Comparison of ENCODE assay signal across 18 cellular contexts in the genomic region with DNA sequence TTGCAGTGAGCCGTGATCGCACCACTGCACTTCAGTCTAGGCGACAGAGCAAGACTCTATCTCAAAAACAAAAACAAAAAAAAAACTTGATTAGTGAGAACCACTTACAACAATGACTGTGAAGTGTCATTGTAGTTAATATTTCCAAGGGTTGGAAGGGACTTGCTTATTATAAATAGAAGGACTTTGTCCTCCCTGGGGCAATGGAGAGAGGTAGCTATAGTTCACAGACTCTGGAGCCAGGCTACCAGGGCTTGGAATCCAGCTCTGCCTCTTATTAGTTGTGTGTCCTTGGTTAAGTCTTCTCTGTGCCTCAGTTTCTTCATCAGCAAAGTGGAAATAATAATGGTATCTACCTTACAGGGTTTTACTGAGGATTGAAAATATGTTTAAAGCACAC. TPM values are rescaled to one million over a fixed set of nuclear protein-coding genes. Genes with fewer than 3 reads are reported as not detected.
A peak's percentile ranks its signal among the peaks of the same experiment; 100 is the strongest.
DNase-seq lines count a peak whose midpoint lies in the region; ATAC-seq, FAIRE-seq and TF ChIP-seq lines count a peak whose summit lies in the region.
"Had no signal": no experiment of that assay in that cellular context is flagged by ENCODE, and none has a peak within 500 bp of the region (broad histone marks: within the 10 kb centered on the region; RNA-seq: fewer than 3 reads in every experiment).

No MANE protein-coding gene starts in this region.

- H3K27me3 ChIP-seq in dorsolateral prefrontal cortex, result no peaks in the 10 kb centered on the region
- no peaks in the 10 kb centered on the region for H3K27me3 ChIP-seq in small intestine (ENCODE audit: control insufficient read depth in 2 of 2, insufficient read depth in 2 of 2, low read length in 2 of 2)
- H3K27me3 ChIP-seq in heart left ventricle, result no peaks in the 10 kb centered on the region

- H3K9me3 ChIP-seq in small intestine (ENCODE audit: control insufficient read depth, low read depth), result no peaks in the 10 kb centered on the region
- no peaks in the 10 kb centered on the region for H3K9me3 ChIP-seq in heart left ventricle

- H3K4me3 ChIP-seq in dorsolateral prefrontal cortex (peak overlapping the region in 1 of 59 donors; percentile 25), small intestine (ENCODE audit: low read depth in 1 of 2, low read length in 2 of 2) (no peak overlapping the region), heart left ventricle (no peak overlapping the region)
- H3K4me3 ChIP-seq: GM23338 had no signal

- intact Hi-C loops in dorsolateral prefrontal cortex (cut with DNase I), result no loop called here
- intact Hi-C loops in posterior cingulate gyrus (cut with DNase I), result no loop called here
- intact Hi-C loops in heart left ventricle (cut with DNase I), result no loop called here

- DNase-seq in dorsolateral prefrontal cortex (no peak), left lobe of liver (ENCODE audit: low spot score) (no peak), small intestine (peak; percentile 79), posterior cingulate gyrus (no peak), OCI-M2 (lab: John Stamatoyannopoulos, UW; ENCODE audit: unreplicated experiment) (no peak), heart left ventricle (no peak)
- DNase-seq: C1 segment of cervical spinal cord; Calu3; CD4-positive, alpha-beta memory T cell; COR-L47; DMS53; DMS79 treated with DMSO at 0.1 percent for 48 hours; GF-D8; H9 had no signal

- H3K36me3 ChIP-seq in small intestine (ENCODE audit: control insufficient read depth in 2 of 2, insufficient read depth in 2 of 2, low read length in 2 of 2) (no peaks in the 10 kb centered on the region), heart left ventricle (no peaks in the 10 kb centered on the region)

- H3K27ac ChIP-seq in dorsolateral prefrontal cortex, result peak overlapping the region in 31 of 59 donors; percentile 3 to 99 (median 47)
- no peak overlapping the region for H3K27ac ChIP-seq in small intestine (ENCODE audit: low read depth in 1 of 2, low read length in 1 of 2)
- no peak overlapping the region for H3K27ac ChIP-seq in heart left ventricle

- TF ChIP-seq POLR2A in heart left ventricle (IDR thresholded peaks at IDR 0.05), result no peak

- WGBS in small intestine, 3 donors, result 19 to 68% (median 47%) methylated on average over 3 of the region's 3 CpGs
- WGBS in heart left ventricle, 4 donors, result 94 to 98% (median 96%) methylated on average over 3 of the region's 3 CpGs

- peak; percentile 87 for ATAC-seq in left lobe of liver
- ATAC-seq in heart left ventricle, result no peak
- ATAC-seq: GM23338, HCT116 had no signal

- H3K4me1 ChIP-seq in small intestine (ENCODE audit: control insufficient read depth in 2 of 2, insufficient read depth in 1 of 2, low read depth in 1 of 2, low read length in 1 of 2) (no peaks in the 10 kb centered on the region), heart left ventricle (peaks cover 0 to 2% (median 0%) of the 10 kb centered on the region in 12 donors)

- no peak for TF ChIP-seq CTCF in dorsolateral prefrontal cortex (IDR thresholded peaks at IDR 0.05 in 54 of 56, conservative IDR thresholded peaks at IDR 0.05 in 2 of 56; ENCODE audit: low read depth in 1 of 56, partially characterized antibody in 56 of 56)
- no peak for TF ChIP-seq CTCF in heart left ventricle (IDR thresholded peaks at IDR 0.05)

- FAIRE-seq in small intestine (lab: Jason Lieb, UNC), result peak; percentile 51
- FAIRE-seq: GM12891, GM18507 had no signal

RNA-seq across cellular contexts. Expression of a gene that starts 51.6 kb away (rescaled TPM):
- 10 to 100 TPM; 15.7 to 49.1 (median 28.1) TPM for total RNA-seq in dorsolateral prefrontal cortex
- 8.1 TPM for total RNA-seq in left lobe of liver
- polyA plus RNA-seq in small intestine, result 1 to 10 TPM in 2 of 3 donors, under 1 TPM in 1; 0.45 to 6.2 (median 1.6) TPM
- total RNA-seq in heart left ventricle, result 10 to 100 TPM in 8 of 9 donors, 1 to 10 TPM in 1; 8.8 to 22.9 (median 13.3) TPM
- 10 to 100 TPM in 1 of 2 donors, 1 to 10 TPM in 1; 6.2 to 11.3 TPM for polyA plus RNA-seq in heart left ventricle
- total RNA-seq: CD4-positive, alpha-beta memory T cell had no signal

Comparison
In these comparisons a context has a peak if more than half of its experiments do, and no peak if none do; other contexts are left out.
1. H3K27ac ChIP-seq: peak in dorsolateral prefrontal cortex (31 of 59); none in small intestine (0 of 2) and heart left ventricle (0 of 12).